Comparison of ENCODE assay signal across 6 cellular contexts in the genomic region with DNA sequence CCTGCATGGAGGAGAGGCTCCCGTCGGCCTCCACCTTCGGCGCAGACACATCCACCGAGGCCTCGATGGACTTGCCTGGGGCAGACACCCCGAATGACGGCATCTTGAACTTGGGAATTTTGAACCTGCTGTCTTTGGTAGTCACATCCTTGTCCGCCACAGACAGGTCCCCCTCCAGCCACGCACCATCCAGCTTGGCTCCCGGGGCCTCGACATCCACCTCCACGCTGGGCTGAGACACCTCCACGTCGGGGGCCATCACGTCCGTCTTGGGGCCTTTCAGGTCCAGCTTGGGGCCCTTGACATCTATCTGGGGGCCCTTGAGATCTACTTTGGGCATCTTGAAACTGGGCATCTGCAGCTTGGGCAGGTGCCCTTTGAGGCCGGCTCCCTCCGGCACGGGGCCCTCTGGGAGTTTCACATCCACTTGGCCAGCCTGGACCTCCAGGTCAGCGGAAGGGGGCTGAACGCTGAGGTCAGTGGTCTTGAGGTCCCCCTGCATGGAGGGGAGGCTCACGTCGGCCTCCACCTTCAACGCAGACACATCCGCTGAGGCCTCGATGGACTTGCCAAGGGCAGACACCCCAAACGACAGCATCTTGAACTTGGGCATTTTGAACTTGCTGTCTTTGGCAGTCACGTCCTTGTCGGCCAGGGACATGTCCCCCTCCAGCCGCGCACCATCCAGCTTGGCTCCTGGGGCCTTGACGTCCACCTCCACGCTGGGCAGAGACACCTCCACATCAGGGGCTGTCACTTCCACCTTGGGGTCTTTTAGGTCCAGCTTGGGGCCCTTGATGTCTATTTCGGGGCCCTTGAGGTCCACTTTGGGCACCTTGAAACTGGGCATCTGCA. TPM values are rescaled to one million over a fixed set of nuclear protein-coding genes. Genes with fewer than 3 reads are reported as not detected.
"Had no signal": no experiment of that assay in that cellular context is flagged by ENCODE, and none has a peak within 500 bp of the region (broad histone marks: within the 10 kb centered on the region; RNA-seq: fewer than 3 reads in every experiment).

No MANE protein-coding gene starts in this region.

RNA-seq across cellular contexts. Expression of a gene that starts 23.4 kb away (rescaled TPM):
- total RNA-seq: M059J, PC-9, Right ventricle myocardium inferior, RPMI7951, SJSA1 had no signal
- polyA plus RNA-seq: K562 had no signal
